ENCODE assay signal across 9 cellular contexts in the genomic region with DNA sequence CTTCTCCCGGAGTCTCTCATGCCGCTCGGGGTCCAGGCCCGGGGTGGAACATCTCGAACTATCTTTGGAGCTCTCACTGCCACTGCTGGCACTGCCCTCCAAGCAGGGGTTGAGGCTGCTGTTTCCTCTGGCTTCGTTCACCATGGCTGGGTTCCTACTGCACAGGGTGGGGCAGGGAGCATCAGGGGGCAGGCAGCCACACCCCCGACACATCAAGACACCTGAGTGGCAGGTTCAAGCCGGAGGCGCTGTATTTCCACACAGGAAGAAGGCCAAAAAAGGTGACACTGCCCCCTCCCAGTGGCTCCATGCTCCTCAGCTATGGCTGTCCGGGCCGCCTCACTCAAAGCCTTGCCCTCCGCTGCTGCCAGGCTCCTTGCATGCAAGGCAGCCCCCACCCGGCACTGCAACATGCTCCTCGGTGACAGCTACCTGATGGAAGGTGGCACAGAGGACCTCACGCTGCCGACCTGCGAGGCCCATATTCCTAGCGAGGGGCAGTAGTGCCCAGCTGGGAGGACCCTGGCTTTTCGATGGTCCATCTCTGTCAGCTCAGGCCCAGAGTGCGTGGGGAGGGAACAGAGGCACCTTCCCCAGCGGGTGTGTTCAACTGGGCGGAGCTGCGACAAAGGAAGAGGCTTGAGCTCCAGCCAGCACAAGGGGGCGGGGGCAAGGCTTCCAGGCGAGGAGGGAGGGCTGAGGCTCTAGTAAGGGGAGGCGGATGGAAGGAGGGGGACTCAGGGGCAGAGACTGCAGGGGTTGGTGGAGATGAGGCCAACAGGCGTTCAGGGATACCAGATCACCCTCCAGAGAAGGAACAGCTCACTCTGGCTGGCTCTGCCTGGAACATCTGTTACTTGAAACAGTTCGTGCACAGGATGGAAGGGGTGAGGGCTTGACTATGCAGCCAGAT. TPM values are rescaled to one million over a fixed set of nuclear protein-coding genes. Genes with fewer than 3 reads are reported as not detected.
DNase-seq lines count a peak whose midpoint lies in the region; ATAC-seq and TF ChIP-seq lines count a peak whose summit lies in the region.
"Had no signal": no experiment of that assay in that cellular context is flagged by ENCODE, and none has a peak within 500 bp of the region (broad histone marks: within the 10 kb centered on the region; RNA-seq: fewer than 3 reads in every experiment).

No MANE protein-coding gene starts in this region.

- CTCF ChIA-PET in Caco-2 (lab: Charles Lee), result interaction anchor here (0.5 kb wide), 1 partner anchor 149 kb away, joined by 3 read pairs; a partner anchor contains a TSS

- H3K9me3 ChIP-seq in Caco-2, result no peaks in the 10 kb centered on the region

- no peaks in the 10 kb centered on the region for H3K27me3 ChIP-seq in Caco-2 (replicated peaks; ENCODE audit: control insufficient read depth, insufficient read depth, low read length)

- H3K27me3 Mint-ChIP-seq in Caco-2 (ENCODE audit: insufficient read depth, unreplicated experiment), result no peaks in the 10 kb centered on the region
- H3K27me3 Mint-ChIP-seq in natural killer cell treated with Interleukin-12 subunit alpha and Interleukin-12 subunit beta and Interleukin-15 and Interleukin-18, amount 100 ng/mL, for 72 hours, result no peaks in the 10 kb centered on the region
- H3K27me3 Mint-ChIP-seq in stimulated activated memory B cell treated with anti-CD40 and anti-IgM and Interleukin-4, amounts not matched to agents 10 μg/mL and 1 μg/mL and 100 μg/mL, for 72 hours, result no peaks in the 10 kb centered on the region

- peak overlapping the region; percentile 96 for H3K4me3 Mint-ChIP-seq in Caco-2 (ENCODE audit: unreplicated experiment)
- H3K4me3 Mint-ChIP-seq in natural killer cell treated with Interleukin-12 subunit alpha and Interleukin-12 subunit beta and Interleukin-15 and Interleukin-18, amount 100 ng/mL, for 72 hours, result peak overlapping the region; percentile 89
- peak overlapping the region; percentile 87 for H3K4me3 Mint-ChIP-seq in stimulated activated memory B cell treated with anti-CD40 and anti-IgM and Interleukin-4, amounts not matched to agents 10 μg/mL and 1 μg/mL and 100 μg/mL, for 72 hours

- intact Hi-C loops in Caco-2 (cut with micrococcal nuclease; ENCODE audit: unreplicated experiment), result loop anchor here (1.0 to 10.0 kb wide), 2 partner anchors 11 to 68 kb away; a partner anchor contains a TSS

- no peak overlapping the region for H3K4me3 ChIP-seq in Caco-2 (ENCODE audit: low read depth, low read length)
- H3K4me3 ChIP-seq in fibroblast of the aortic adventitia (ENCODE audit: low read depth, low read length), result peak overlapping the region; percentile 94

- no peaks in the 10 kb centered on the region for H3K9me3 Mint-ChIP-seq in Caco-2 (ENCODE audit: unreplicated experiment)
- no peaks in the 10 kb centered on the region for H3K9me3 Mint-ChIP-seq in natural killer cell treated with Interleukin-12 subunit alpha and Interleukin-12 subunit beta and Interleukin-15 and Interleukin-18, amount 100 ng/mL, for 72 hours
- no peaks in the 10 kb centered on the region for H3K9me3 Mint-ChIP-seq in stimulated activated memory B cell treated with anti-CD40 and anti-IgM and Interleukin-4, amounts not matched to agents 10 μg/mL and 1 μg/mL and 100 μg/mL, for 72 hours

- TF ChIP-seq CTCF in Caco-2 (IDR thresholded peaks at IDR 0.05; ENCODE audit: insufficient read depth in 1 of 2, low read depth in 1 of 2, low read length in 1 of 2, severe bottlenecking in 1 of 2, unreplicated experiment in 1 of 2) (no peak), fibroblast of the aortic adventitia (IDR thresholded peaks at IDR 0.05; ENCODE audit: insufficient read depth, low read length) (no peak)

- peaks cover 22% of the 10 kb centered on the region for H3K36me3 Mint-ChIP-seq in Caco-2 (ENCODE audit: insufficient read depth, unreplicated experiment)
- no peaks in the 10 kb centered on the region for H3K36me3 Mint-ChIP-seq in natural killer cell treated with Interleukin-12 subunit alpha and Interleukin-12 subunit beta and Interleukin-15 and Interleukin-18, amount 100 ng/mL, for 72 hours
- H3K36me3 Mint-ChIP-seq in stimulated activated memory B cell treated with anti-CD40 and anti-IgM and Interleukin-4, amounts not matched to agents 10 μg/mL and 1 μg/mL and 100 μg/mL, for 72 hours, result peaks cover 54% of the 10 kb centered on the region

- peak; percentile 26 to 53 for DNase-seq in Caco-2
- DNase-seq in OCI-M1 (lab: John Stamatoyannopoulos, UW), result peak; percentile 97
- peak; percentile 45 for DNase-seq in activated T-helper 9 cell treated with anti-CD3 and anti-CD28 coated beads, Interleukin-2, amount 50 U/mL, for 16 hours (ENCODE audit: low read depth)
- peak; percentile 98 for DNase-seq in fibroblast of the aortic adventitia (ENCODE audit: low read depth)
- peak; percentile 88 for DNase-seq in natural killer cell treated with Interleukin-12 subunit alpha and Interleukin-12 subunit beta and Interleukin-15 and Interleukin-18, amount 100 ng/mL, for 72 hours (ENCODE audit: low spot score)

- H3K36me3 ChIP-seq in Caco-2 (ENCODE audit: control insufficient read depth, insufficient read depth, low read length), result peaks cover 4% of the 10 kb centered on the region

- ATAC-seq in HG02642 (IDR thresholded peaks at IDR 0.05; ENCODE audit: poor library complexity, unreplicated experiment) (peak; percentile 21), GM18861 (IDR thresholded peaks at IDR 0.05; ENCODE audit: unreplicated experiment) (no peak)
- peak; percentile 65 to 69 for ATAC-seq in natural killer cell treated with Interleukin-12 subunit alpha and Interleukin-12 subunit beta and Interleukin-15 and Interleukin-18, amount 100 ng/mL, for 72 hours
- ATAC-seq in stimulated activated memory B cell treated with anti-CD40 and anti-IgM and Interleukin-4, amounts not matched to agents 10 μg/mL and 1 μg/mL and 100 μg/mL, for 72 hours, result peak; percentile 47

- H3K4me1 ChIP-seq in Caco-2, result peaks cover 21% of the 10 kb centered on the region

- no peaks in the 10 kb centered on the region for H3K4me1 Mint-ChIP-seq in Caco-2 (ENCODE audit: low read depth, unreplicated experiment)
- peaks cover 50 to 55% of the 10 kb centered on the region in 2 donors for H3K4me1 Mint-ChIP-seq in natural killer cell treated with Interleukin-12 subunit alpha and Interleukin-12 subunit beta and Interleukin-15 and Interleukin-18, amount 100 ng/mL, for 72 hours (ENCODE audit: low read depth in 2 of 2)
- H3K4me1 Mint-ChIP-seq in stimulated activated memory B cell treated with anti-CD40 and anti-IgM and Interleukin-4, amounts not matched to agents 10 μg/mL and 1 μg/mL and 100 μg/mL, for 72 hours, result peaks cover 51% of the 10 kb centered on the region

- H3K27ac Mint-ChIP-seq in Caco-2 (ENCODE audit: unreplicated experiment), result peak overlapping the region; percentile 33
- peak overlapping the region; percentile 84 to 93 for H3K27ac Mint-ChIP-seq in natural killer cell treated with Interleukin-12 subunit alpha and Interleukin-12 subunit beta and Interleukin-15 and Interleukin-18, amount 100 ng/mL, for 72 hours
- peak overlapping the region; percentile 92 for H3K27ac Mint-ChIP-seq in stimulated activated memory B cell treated with anti-CD40 and anti-IgM and Interleukin-4, amounts not matched to agents 10 μg/mL and 1 μg/mL and 100 μg/mL, for 72 hours

- no TSS peak for BruUV-seq in Caco-2 (replicated peaks; lab: Mats Ljungman, UMichigan)

- POLR2A ChIA-PET in Caco-2 (lab: Charles Lee), result interaction anchor here (1.2 kb wide), 1 partner anchor 105 kb away, joined by 3 read pairs; no protein-coding TSS in a partner anchor

RNA-seq across cellular contexts. Expression of a gene that starts 2.5 kb away (rescaled TPM):
- total RNA-seq in Caco-2 (2022) (27.8 and 28.6 TPM in 2 replicates), fibroblast of the aortic adventitia (ENCODE audit: low replicate concordance) (42.9 and 55.4 TPM in 2 replicates)
- 10 to 100 TPM; 25.7 to 30.4 TPM for total RNA-seq in natural killer cell treated with Interleukin-12 subunit alpha and Interleukin-12 subunit beta and Interleukin-15 and Interleukin-18, amount 100 ng/mL, for 72 hours

RNA-seq across cellular contexts. Expression of a gene that starts 2.8 kb away (rescaled TPM):
- 30.4 and 34.9 TPM in 2 replicates for total RNA-seq in Caco-2 (2022)
- 12.6 and 47.8 TPM in 2 replicates for total RNA-seq in fibroblast of the aortic adventitia (ENCODE audit: low replicate concordance)
- 10 to 100 TPM; 15.0 to 31.0 TPM for total RNA-seq in natural killer cell treated with Interleukin-12 subunit alpha and Interleukin-12 subunit beta and Interleukin-15 and Interleukin-18, amount 100 ng/mL, for 72 hours

RNA-seq across cellular contexts. Expression of a gene that starts 41.2 kb away (rescaled TPM):
- 0.64 and 0.97 TPM in 2 replicates for total RNA-seq in Caco-2 (2022)
- 0.36 TPM in 1 of 2 replicates, not detected in the other for total RNA-seq in fibroblast of the aortic adventitia (ENCODE audit: low replicate concordance)
- not detected for total RNA-seq in natural killer cell treated with Interleukin-12 subunit alpha and Interleukin-12 subunit beta and Interleukin-15 and Interleukin-18, amount 100 ng/mL, for 72 hours

RNA-seq across cellular contexts. Expression of a gene that starts 44.4 kb away (rescaled TPM):
- total RNA-seq in Caco-2 (2022), result not detected in 2 replicates
- total RNA-seq in fibroblast of the aortic adventitia (ENCODE audit: low replicate concordance), result not detected in 2 replicates
- total RNA-seq in natural killer cell treated with Interleukin-12 subunit alpha and Interleukin-12 subunit beta and Interleukin-15 and Interleukin-18, amount 100 ng/mL, for 72 hours, result not detected
- total RNA-seq: dermis microvascular lymphatic vessel endothelial cell had no signal

RNA-seq across cellular contexts. Expression of a gene that starts 55.5 kb away (rescaled TPM):
- total RNA-seq in Caco-2 (2022) (43.4 and 69.9 TPM in 2 replicates), fibroblast of the aortic adventitia (ENCODE audit: low replicate concordance) (not detected in 2 replicates)
- not detected for total RNA-seq in natural killer cell treated with Interleukin-12 subunit alpha and Interleukin-12 subunit beta and Interleukin-15 and Interleukin-18, amount 100 ng/mL, for 72 hours
- total RNA-seq: dermis microvascular lymphatic vessel endothelial cell had no signal

Comparison
In these comparisons a context has a peak if more than half of its experiments do, and no peak if none do; other contexts are left out.
1. DNase-seq: peak in every context shown above with its lines; median percentile 98 in fibroblast of the aortic adventitia; 97 in OCI-M1; 88 in natural killer cell treated with Interleukin-12 subunit alpha and Interleukin-12 subunit beta and Interleukin-15 and Interleukin-18, amount 100 ng/mL, for 72 hours; 45 in activated T-helper 9 cell treated with anti-CD3 and anti-CD28 coated beads, Interleukin-2, amount 50 U/mL, for 16 hours; 40 in Caco-2.
2. H3K27ac Mint-ChIP-seq: peak in every context shown above with its lines; median percentile 92 in stimulated activated memory B cell treated with anti-CD40 and anti-IgM and Interleukin-4, amounts not matched to agents 10 μg/mL and 1 μg/mL and 100 μg/mL, for 72 hours; 88 in natural killer cell treated with Interleukin-12 subunit alpha and Interleukin-12 subunit beta and Interleukin-15 and Interleukin-18, amount 100 ng/mL, for 72 hours; 33 in Caco-2.